In genomic region chr19:47658431-47659383, GRCh38 we compare ENCODE assay signal across 10 cellular contexts. TPM values are rescaled to one million over a fixed set of nuclear protein-coding genes. Genes with fewer than 3 reads are reported as not detected.
DNase-seq lines count a peak whose midpoint lies in the region; ATAC-seq and TF ChIP-seq lines count a peak whose summit lies in the region.
"Had no signal": no experiment of that assay in that cellular context is flagged by ENCODE, and none has a peak within 500 bp of the region (broad histone marks: within the 10 kb centered on the region; RNA-seq: fewer than 3 reads in every experiment).

No MANE protein-coding gene starts in this region.

- H3K4me1 Mint-ChIP-seq in T-helper 17 cell: peaks cover 15% of the 10 kb centered on the region

- H3K27ac Mint-ChIP-seq in T-helper 17 cell: no peak overlapping the region

- TF ChIP-seq CTCF in sigmoid colon (IDR thresholded peaks at IDR 0.05): no peak

- H3K4me1 ChIP-seq in sigmoid colon: peaks cover 0 to 59% (median 56%) of the 10 kb centered on the region in 4 donors

- peak; percentile 68 for DNase-seq in LoVo (ENCODE audit: low spot score)
- no peak for DNase-seq in caudate nucleus (lab: John Stamatoyannopoulos, UW)
- DNase-seq in left colon: peak; percentile 59 to 65
- DNase-seq in sigmoid colon: no peak
- DNase-seq in putamen (ENCODE audit: low spot score): no peak
- DNase-seq in GF-D8 (lab: John Stamatoyannopoulos, UW): no peak
- no peak for DNase-seq in T1000 (lab: John Stamatoyannopoulos, UW)
- DNase-seq in T-helper 17 cell: no peak
- DNase-seq: adrenal gland, NCI-H1417 treated with DMSO at 0.1 percent for 48 hours had no signal

- no peak overlapping the region for H3K4me3 ChIP-seq in sigmoid colon
- H3K4me3 ChIP-seq: adrenal gland had no signal

- WGBS in sigmoid colon, 2 donors: 20 to 69% methylated on average over 24 of the region's 24 CpGs

- H3K27me3 ChIP-seq in sigmoid colon: no peaks in the 10 kb centered on the region
- H3K27me3 ChIP-seq: adrenal gland had no signal

- ATAC-seq in left colon (peak; percentile 77), T-helper 17 cell (no peak)

- H3K4me3 Mint-ChIP-seq in T-helper 17 cell: no peak overlapping the region

- no peak for TF ChIP-seq POLR2A in sigmoid colon (IDR thresholded peaks at IDR 0.05)

- peaks cover 2% of the 10 kb centered on the region for H3K36me3 Mint-ChIP-seq in T-helper 17 cell (ENCODE audit: low read depth)

- intact Hi-C loops in left colon (cut with DNase I, micrococcal nuclease) (no loop called here), sigmoid colon (cut with DNase I) (no loop called here)

- H3K27ac ChIP-seq in caudate nucleus (ENCODE audit: low read depth, low read length): peak overlapping the region; percentile 21
- H3K27ac ChIP-seq in sigmoid colon: peak overlapping the region in 3 of 4 donors; percentile 40 to 98 (median 49)

- H3K9me3 ChIP-seq in sigmoid colon (no peaks in the 10 kb centered on the region), T-helper 17 cell (ENCODE audit: control insufficient read depth, low read length, poor library complexity, severe bottlenecking) (no peaks in the 10 kb centered on the region)
- H3K9me3 ChIP-seq: adrenal gland had no signal

- no peak for TF ChIP-seq EP300 in sigmoid colon (IDR thresholded peaks at IDR 0.05)

- no peaks in the 10 kb centered on the region for H3K36me3 ChIP-seq in sigmoid colon
- H3K36me3 ChIP-seq: adrenal gland had no signal

- H3K27me3 Mint-ChIP-seq in T-helper 17 cell: no peaks in the 10 kb centered on the region

RNA-seq across cellular contexts. Expression of gene BICRA, which starts 49.8 kb away (rescaled TPM):
- 10 to 100 TPM; 14.9 to 16.8 TPM for total RNA-seq in left colon
- 10 to 100 TPM in 3 of 4 donors, 1 to 10 TPM in 1; 2.9 to 21.6 (median 11.2) TPM for total RNA-seq in sigmoid colon
- polyA plus RNA-seq in sigmoid colon: 10 to 100 TPM in 1 of 3 donors, 1 to 10 TPM in 2; 1.8 to 12.7 (median 2.5) TPM
- 10 to 100 TPM; 32.1 to 34.8 TPM for total RNA-seq in T-helper 17 cell

RNA-seq across cellular contexts. Expression of gene EHD2, which starts 54.5 kb away (rescaled TPM):
- total RNA-seq in left colon (10 to 100 TPM in 1 of 2 donors, 1 to 10 TPM in 1; 9.6 to 29.6 TPM), sigmoid colon (100 to 1,000 TPM in 1 of 4 donors, 10 to 100 TPM in 3; 41.8 to 184 (median 72.4) TPM), T-helper 17 cell (under 1 TPM in 1 of 2 donors, not detected in 1; 0.70 TPM)
- 10 to 100 TPM in 2 of 3 donors, 1 to 10 TPM in 1; 3.5 to 26.7 (median 10.8) TPM for polyA plus RNA-seq in sigmoid colon

Comparison
In these comparisons a context has a peak if more than half of its experiments do, and no peak if none do; other contexts are left out.
1. DNase-seq: peak in LoVo (single experiment) and left colon (2 of 2); none in caudate nucleus (0 of 61), sigmoid colon (single experiment), putamen (single experiment), GF-D8 (single experiment), T1000 (single experiment) and T-helper 17 cell (0 of 3).
2. RNA of gene EHD2, which starts 54.5 kb away (total RNA-seq): 41.8 to 184 TPM in sigmoid colon and 9.6 to 29.6 TPM in left colon; 0.70 TPM in T-helper 17 cell; every median in the first group is over 4 times any median in the second.